In the genomic region with DNA sequence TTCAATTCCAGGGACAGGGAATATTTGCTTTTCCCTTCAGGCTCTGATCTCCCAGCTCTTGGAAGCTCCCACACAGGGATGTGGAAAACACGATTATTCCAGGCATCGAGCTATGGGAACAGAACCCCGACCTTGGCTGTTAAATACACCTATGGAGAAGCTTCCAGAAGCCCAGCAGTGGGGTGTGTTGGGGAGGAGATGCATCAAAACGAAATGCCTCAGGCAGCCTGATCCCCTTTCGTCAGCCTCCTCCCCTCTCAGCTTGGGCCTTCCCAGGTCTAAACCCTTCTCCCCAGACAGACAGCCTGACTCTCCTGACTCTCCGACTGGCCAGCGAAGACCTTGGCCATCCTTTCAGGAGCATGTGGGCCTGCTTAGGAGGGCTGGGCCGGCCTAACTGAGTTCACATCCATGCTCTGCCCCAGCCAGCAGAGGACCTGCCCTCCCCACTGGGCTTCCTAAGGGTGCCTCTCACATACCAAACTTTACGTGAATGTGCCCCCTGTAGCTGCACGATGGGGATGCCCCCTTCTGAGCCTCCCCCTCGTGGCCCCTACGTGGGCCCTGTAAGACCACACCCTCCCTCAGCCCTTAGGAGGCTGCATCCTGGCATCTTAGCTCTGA, we compare ENCODE assay signal across 16 cellular contexts. TPM values are rescaled to one million over a fixed set of nuclear protein-coding genes. Genes with fewer than 3 reads are reported as not detected.
DNase-seq lines count a peak whose midpoint lies in the region; ATAC-seq and TF ChIP-seq lines count a peak whose summit lies in the region.
"Had no signal": no experiment of that assay in that cellular context is flagged by ENCODE, and none has a peak within 500 bp of the region (broad histone marks: within the 10 kb centered on the region; RNA-seq: fewer than 3 reads in every experiment).

No MANE protein-coding gene starts in this region.

- no peaks in the 10 kb centered on the region for H3K36me3 ChIP-seq in left lung
- no peaks in the 10 kb centered on the region for H3K36me3 ChIP-seq in gastrocnemius medialis
- H3K36me3 ChIP-seq: right lobe of liver had no signal

- ATAC-seq in natural killer cell treated with Interleukin-12 subunit alpha and Interleukin-12 subunit beta and Interleukin-15 and Interleukin-18, amount 100 ng/mL, for 72 hours, result no peak
- ATAC-seq in natural killer cell, result no peak
- ATAC-seq in left lung, result no peak
- ATAC-seq in gastrocnemius medialis, result no peak
- ATAC-seq: right lobe of liver, T-helper 17 cell had no signal

- no peak overlapping the region for H3K4me3 Mint-ChIP-seq in natural killer cell treated with Interleukin-12 subunit alpha and Interleukin-12 subunit beta and Interleukin-15 and Interleukin-18, amount 100 ng/mL, for 72 hours
- no peak overlapping the region for H3K4me3 Mint-ChIP-seq in natural killer cell
- H3K4me3 Mint-ChIP-seq: T-helper 17 cell had no signal

- no peaks in the 10 kb centered on the region for H3K36me3 Mint-ChIP-seq in natural killer cell treated with Interleukin-12 subunit alpha and Interleukin-12 subunit beta and Interleukin-15 and Interleukin-18, amount 100 ng/mL, for 72 hours
- no peaks in the 10 kb centered on the region for H3K36me3 Mint-ChIP-seq in natural killer cell
- H3K36me3 Mint-ChIP-seq: activated naive CD8-positive, alpha-beta T cell had no signal

- no peak overlapping the region for H3K27ac Mint-ChIP-seq in natural killer cell treated with Interleukin-12 subunit alpha and Interleukin-12 subunit beta and Interleukin-15 and Interleukin-18, amount 100 ng/mL, for 72 hours
- no peak overlapping the region for H3K27ac Mint-ChIP-seq in natural killer cell

- H3K9me3 Mint-ChIP-seq in natural killer cell treated with Interleukin-12 subunit alpha and Interleukin-12 subunit beta and Interleukin-15 and Interleukin-18, amount 100 ng/mL, for 72 hours, result no peaks in the 10 kb centered on the region
- no peaks in the 10 kb centered on the region for H3K9me3 Mint-ChIP-seq in natural killer cell

- H3K4me1 ChIP-seq in left lung (peaks cover 10 to 15% of the 10 kb centered on the region in 2 donors), gastrocnemius medialis (peaks cover 8 to 25% of the 10 kb centered on the region in 2 donors)

- TF ChIP-seq CTCF in natural killer cell (IDR thresholded peaks at IDR 0.05) (no peak), left lung (IDR thresholded peaks at IDR 0.05) (no peak), gastrocnemius medialis (IDR thresholded peaks at IDR 0.05 in 4 of 5, conservative IDR thresholded peaks at IDR 0.05 in 1 of 5) (no peak)

- no peak for TF ChIP-seq POLR2A in gastrocnemius medialis (IDR thresholded peaks at IDR 0.05)

- H3K27ac ChIP-seq in left lung (peak overlapping the region; percentile 26 to 81), gastrocnemius medialis (peak overlapping the region; percentile 71 to 77 (median 76))
- H3K27ac ChIP-seq: right lobe of liver had no signal

- in situ Hi-C loops in gastrocnemius medialis (cut with MboI; ENCODE audit: low sequenced_read_pairs in 4 of 4), result loop anchor here (5.0 kb wide), 2 partner anchors 213 to 218 kb away; no protein-coding TSS in a partner anchor

- peaks cover 0 to 8% of the 10 kb centered on the region in 2 donors for H3K27me3 Mint-ChIP-seq in natural killer cell treated with Interleukin-12 subunit alpha and Interleukin-12 subunit beta and Interleukin-15 and Interleukin-18, amount 100 ng/mL, for 72 hours
- peaks cover 9 to 12% of the 10 kb centered on the region in 2 donors for H3K27me3 Mint-ChIP-seq in natural killer cell (ENCODE audit: low read depth in 2 of 2)

- H3K4me3 ChIP-seq in left lung (no peak overlapping the region), gastrocnemius medialis (no peak overlapping the region)
- H3K4me3 ChIP-seq: right lobe of liver had no signal

- H3K27me3 ChIP-seq in left lung (peaks cover 0 to 4% of the 10 kb centered on the region in 2 donors), gastrocnemius medialis (no peaks in the 10 kb centered on the region)
- H3K27me3 ChIP-seq: right lobe of liver had no signal

- H3K9me3 ChIP-seq in left lung (no peaks in the 10 kb centered on the region), gastrocnemius medialis (no peaks in the 10 kb centered on the region)
- H3K9me3 ChIP-seq: right lobe of liver had no signal

- peaks cover 9 to 10% of the 10 kb centered on the region in 2 donors for H3K4me1 Mint-ChIP-seq in natural killer cell treated with Interleukin-12 subunit alpha and Interleukin-12 subunit beta and Interleukin-15 and Interleukin-18, amount 100 ng/mL, for 72 hours (ENCODE audit: low read depth in 2 of 2)
- H3K4me1 Mint-ChIP-seq in natural killer cell, result peaks cover 9 to 13% of the 10 kb centered on the region in 2 donors

- intact Hi-C loops in natural killer cell (cut with micrococcal nuclease) (no loop called here), left lung (cut with DNase I) (loop anchor here in 1 of 2 donors (5.0 kb wide), 1 partner anchor 218 kb away; no protein-coding TSS in a partner anchor), gastrocnemius medialis (cut with DNase I; ENCODE audit: low total_unique reads) (loop anchor here (5.0 kb wide), 1 partner anchor 33 kb away; no protein-coding TSS in a partner anchor)

- DNase-seq in natural killer cell treated with Interleukin-12 subunit alpha and Interleukin-12 subunit beta and Interleukin-15 and Interleukin-18, amount 100 ng/mL, for 72 hours (ENCODE audit: low spot score), result peak; percentile 45
- no peak for DNase-seq in natural killer cell
- DNase-seq in left lung, result no peak
- no peak for DNase-seq in gastrocnemius medialis
- DNase-seq in superior temporal gyrus (ENCODE audit: extremely low spot score), result no peak
- no peak for DNase-seq in NCI-H526 (lab: John Stamatoyannopoulos, UW)
- no peak for DNase-seq in DMS153 treated with DMSO at 0.1 percent for 48 hours (lab: John Stamatoyannopoulos, UW; ENCODE audit: unreplicated experiment)
- DNase-seq in NCI-H1048 (lab: John Stamatoyannopoulos, UW), result no peak
- DNase-seq: activated CD4-positive, alpha-beta T cell treated with anti-CD3 and anti-CD28 coated beads for 1 hour; COR-L47; NCI-H187; NCI-H526 treated with DMSO at 0.1 percent for 48 hours; RPMI8226; T-helper 17 cell had no signal

RNA-seq across cellular contexts. Expression of a gene that starts 54.5 kb away (rescaled TPM):
- total RNA-seq in natural killer cell treated with Interleukin-12 subunit alpha and Interleukin-12 subunit beta and Interleukin-15 and Interleukin-18, amount 100 ng/mL, for 72 hours, result under 1 TPM; 0.14 to 0.36 TPM
- total RNA-seq in natural killer cell (under 1 TPM; 0.28 to 0.54 (median 0.45) TPM), left lung (10 to 100 TPM; 11.8 to 22.0 TPM), gastrocnemius medialis (10 to 100 TPM in 3 of 4 donors, 1 to 10 TPM in 1; 8.7 to 18.8 (median 15.1) TPM)

Comparison
In these comparisons a context has a peak if more than half of its experiments do, and no peak if none do; other contexts are left out.
1. RNA of a gene that starts 54.5 kb away (total RNA-seq): 11.8 to 22.0 TPM in left lung and 8.7 to 18.8 TPM in gastrocnemius medialis; 0.28 to 0.54 TPM in natural killer cell and 0.14 to 0.36 TPM in natural killer cell treated with Interleukin-12 subunit alpha and Interleukin-12 subunit beta and Interleukin-15 and Interleukin-18, amount 100 ng/mL, for 72 hours; every median in the first group is over 4 times any median in the second.